8 cellular contexts compared by ENCODE assay signal in genomic region chr10:132685121-132685891, GRCh38.
A peak's percentile ranks its signal among the peaks of the same experiment; 100 is the strongest.
DNase-seq lines count a peak whose midpoint lies in the region; ATAC-seq and TF ChIP-seq lines count a peak whose summit lies in the region.

No MANE protein-coding gene starts in this region.

- DNase-seq in ELR (ENCODE audit: low read depth): peak; percentile 59
- peak; percentile 0 for DNase-seq in NCI-H748 treated with DMSO at 0.1 percent for 48 hours (lab: John Stamatoyannopoulos, UW)
- peak; percentile 64 for DNase-seq in epithelial cell of esophagus (ENCODE audit: low read depth)
- DNase-seq in naive B cell: peak; percentile 41
- no peak for DNase-seq in epidermal melanocyte (ENCODE audit: insufficient read length, low spot score)
- DNase-seq in activated CD4-positive, alpha-beta T cell treated with anti-CD3 and anti-CD28 coated beads, Interleukin-2, amount 10 ng/mL, durations not matched to agents 7 days and 5 days: no peak

- peak overlapping the region; percentile 13 to 73 (median 56) for H3K27ac Mint-ChIP-seq in naive B cell
- no peak overlapping the region for H3K27ac Mint-ChIP-seq in activated CD4-positive, alpha-beta T cell treated with anti-CD3 and anti-CD28 coated beads, Interleukin-2, amount 10 ng/mL, durations not matched to agents 7 days and 5 days

- H3K27me3 Mint-ChIP-seq in naive B cell: no peaks in the 10 kb centered on the region
- H3K27me3 Mint-ChIP-seq in activated CD4-positive, alpha-beta T cell treated with anti-CD3 and anti-CD28 coated beads, Interleukin-2, amount 10 ng/mL, durations not matched to agents 7 days and 5 days: no peaks in the 10 kb centered on the region

- peaks cover 27 to 34% (median 33%) of the 10 kb centered on the region in 3 donors for H3K4me1 Mint-ChIP-seq in naive B cell
- peaks cover 19% of the 10 kb centered on the region for H3K4me1 Mint-ChIP-seq in activated CD4-positive, alpha-beta T cell treated with anti-CD3 and anti-CD28 coated beads, Interleukin-2, amount 10 ng/mL, durations not matched to agents 7 days and 5 days

- CTCF ChIA-PET in activated CD4-positive, alpha-beta T cell treated with anti-CD3 and anti-CD28 coated beads, Interleukin-2, amount 10 ng/mL, durations not matched to agents 7 days and 5 days (lab: Charles Lee): interaction anchor here (1.0 to 1.3 kb wide), 2 partner anchors 11 to 14 kb away, joined by 4 to 5 read pairs; no protein-coding TSS in a partner anchor

- no peak for TF ChIP-seq CTCF in epithelial cell of esophagus (IDR thresholded peaks at IDR 0.05; ENCODE audit: insufficient read depth, low read depth, low read length, missing control alignments)

- peaks cover 6 to 21% of the 10 kb centered on the region in 2 donors for H3K36me3 Mint-ChIP-seq in naive B cell
- H3K36me3 Mint-ChIP-seq in activated CD4-positive, alpha-beta T cell treated with anti-CD3 and anti-CD28 coated beads, Interleukin-2, amount 10 ng/mL, durations not matched to agents 7 days and 5 days (ENCODE audit: low read depth): no peaks in the 10 kb centered on the region

- ATAC-seq in naive B cell (ENCODE audit: low read depth in 2 of 2) (peak; percentile 92 to 96), HG02884 (IDR thresholded peaks at IDR 0.05; ENCODE audit: unreplicated experiment) (no peak), GM19467 (IDR thresholded peaks at IDR 0.05; ENCODE audit: unreplicated experiment) (no peak)

- H3K4me3 Mint-ChIP-seq in naive B cell: peak overlapping the region in 6 of 8 donors; percentile 10 to 72 (median 42)
- H3K4me3 Mint-ChIP-seq in activated CD4-positive, alpha-beta T cell treated with anti-CD3 and anti-CD28 coated beads, Interleukin-2, amount 10 ng/mL, durations not matched to agents 7 days and 5 days: no peak overlapping the region

- no peak overlapping the region for H3K4me3 ChIP-seq in epithelial cell of esophagus (ENCODE audit: low read length)

- peaks cover 0 to 2% (median 0%) of the 10 kb centered on the region in 7 donors for H3K9me3 Mint-ChIP-seq in naive B cell
- H3K9me3 Mint-ChIP-seq in activated CD4-positive, alpha-beta T cell treated with anti-CD3 and anti-CD28 coated beads, Interleukin-2, amount 10 ng/mL, durations not matched to agents 7 days and 5 days: peaks cover 3% of the 10 kb centered on the region

- POLR2A ChIA-PET in activated CD4-positive, alpha-beta T cell treated with anti-CD3 and anti-CD28 coated beads, Interleukin-2, amount 10 ng/mL, durations not matched to agents 7 days and 5 days (lab: Charles Lee): no interaction called here

Comparison
In these comparisons a context has a peak if more than half of its experiments do, and no peak if none do; other contexts are left out.
1. DNase-seq: peak in ELR (single experiment), NCI-H748 treated with DMSO at 0.1 percent for 48 hours (single experiment), epithelial cell of esophagus (single experiment) and naive B cell (single experiment); none in epidermal melanocyte (single experiment) and activated CD4-positive, alpha-beta T cell treated with anti-CD3 and anti-CD28 coated beads, Interleukin-2, amount 10 ng/mL, durations not matched to agents 7 days and 5 days (single experiment).
2. ATAC-seq: peak in naive B cell (2 of 2); none in HG02884 (single experiment) and GM19467 (single experiment).